In the genomic region with DNA sequence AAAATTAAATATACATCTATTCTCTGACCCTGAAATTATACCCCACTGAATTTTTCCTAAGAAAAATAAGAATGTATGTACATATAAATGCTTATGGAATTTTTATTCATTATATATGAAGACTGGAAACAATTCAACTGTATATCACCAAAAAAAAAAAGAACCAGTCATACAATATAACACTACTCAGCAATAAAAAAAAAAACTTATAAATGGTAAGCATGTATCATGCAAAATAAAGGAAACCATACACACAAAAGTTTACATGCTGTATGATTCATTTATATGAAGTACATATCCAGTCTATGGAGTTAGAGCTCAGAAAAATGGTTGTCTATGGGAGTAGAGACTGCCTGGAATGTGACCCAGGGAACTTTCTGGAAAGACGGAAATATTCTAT, we compare ENCODE assay signal across 33 cellular contexts.
"Had no signal": no experiment of that assay in that cellular context is flagged by ENCODE, and none has a peak within 500 bp of the region (broad histone marks: within the 10 kb centered on the region; RNA-seq: fewer than 3 reads in every experiment).

No MANE protein-coding gene starts in this region.

- ATAC-seq: activated CD8-positive, alpha-beta T cell treated with anti-CD3 and anti-CD28 coated beads for 36 hours; activated naive CD4-positive, alpha-beta T cell treated with anti-CD3 and anti-CD28 coated beads, Interleukin-2, amount 50 U/mL, for 72 hours; activated T-cell treated with anti-CD3 and anti-CD28 coated beads, Interleukin-2, amount 50 U/mL, for 4 hours; activated T-cell treated with anti-CD3 and anti-CD28 coated beads, Interleukin-2, amount 50 U/mL, for 72 hours; activated T-helper 17 cell treated with anti-CD3 and anti-CD28 coated beads, Interleukin-2, amount 50 U/mL, for 72 hours; body of pancreas had no signal

- H3K27ac ChIP-seq: adrenal gland, body of pancreas, brain microvascular endothelial cell, breast epithelium, VCaP had no signal

- H3K36me3 ChIP-seq: adrenal gland, brain microvascular endothelial cell, breast epithelium had no signal

- H3K27me3 ChIP-seq: adrenal gland, body of pancreas, brain microvascular endothelial cell, breast epithelium had no signal

- DNase-seq: activated B cell treated with CpG ODN at 0.5 μM for 24 hours; activated CD4-positive, alpha-beta memory T cell treated with anti-CD3 and anti-CD28 coated beads for 36 hours; activated CD4-positive, alpha-beta T cell treated with anti-CD3 and anti-CD28 coated beads for 4 hours; activated CD4-positive, alpha-beta T cell treated with anti-CD3 and anti-CD28 coated beads, Interleukin-2, amount 10 ng/mL, durations not matched to agents 24 days and 14 days; activated CD4-positive, alpha-beta T cell treated with anti-CD3 and anti-CD28 coated beads, Interleukin-2, amount 50 U/mL, for 1 hour; activated CD4-positive, alpha-beta T cell treated with anti-CD3 and anti-CD28 coated beads, Interleukin-2, amount 50 U/mL, for 4 hours; activated CD4-positive, CD25-positive, alpha-beta regulatory T cell treated with anti-CD3 and anti-CD28 coated beads, Interleukin-2, amount 50 U/mL, for 72 hours; activated CD8-positive, alpha-beta memory T cell treated with anti-CD3 and anti-CD28 coated beads, Interleukin-2, amount 50 U/mL, for 4 hours; activated CD8-positive, alpha-beta T cell treated with anti-CD3 and anti-CD28 coated beads for 36 hours; activated effector memory CD4-positive, alpha-beta T cell treated with anti-CD3 and anti-CD28 coated beads, Interleukin-2, amount 50 U/mL, for 16 hours; activated gamma-delta T cell treated with Interleukin-2 at 50 U/mL for 16 hours; activated naive CD4-positive, alpha-beta T cell; activated naive CD4-positive, alpha-beta T cell treated with anti-CD3 and anti-CD28 coated beads for 36 hours; activated naive CD4-positive, alpha-beta T cell treated with anti-CD3 and anti-CD28 coated beads, Interleukin-2, amount 50 U/mL, for 16 hours; activated naive CD8-positive, alpha-beta T cell treated with anti-CD3 and anti-CD28 coated beads for 36 hours; activated T-cell treated with anti-CD3 and anti-CD28 coated beads for 4 hours; activated T-cell treated with anti-CD3 and anti-CD28 coated beads, Interleukin-2, amount 50 U/mL, for 1 hour; activated T-cell treated with anti-CD3 and anti-CD28 coated beads, Interleukin-2, amount 50 U/mL, for 4 hours; activated T-cell treated with anti-CD3 and anti-CD28 coated beads, Interleukin-2, amount 50 U/mL, for 72 hours; adrenal gland; amniotic stem cell; aorta; body of pancreas; brain microvascular endothelial cell; central memory CD4-positive, alpha-beta T cell; T-helper 2 cell; T-helper 9 cell had no signal

- H3K9me3 ChIP-seq: adrenal gland, body of pancreas, breast epithelium had no signal

- H3K4me1 ChIP-seq: adrenal gland, breast epithelium had no signal

- H3K4me3 ChIP-seq: adrenal gland, body of pancreas, breast epithelium had no signal

- FAIRE-seq: astrocyte, TTC549 had no signal
